26 cellular contexts compared by ENCODE assay signal in the genomic region with DNA sequence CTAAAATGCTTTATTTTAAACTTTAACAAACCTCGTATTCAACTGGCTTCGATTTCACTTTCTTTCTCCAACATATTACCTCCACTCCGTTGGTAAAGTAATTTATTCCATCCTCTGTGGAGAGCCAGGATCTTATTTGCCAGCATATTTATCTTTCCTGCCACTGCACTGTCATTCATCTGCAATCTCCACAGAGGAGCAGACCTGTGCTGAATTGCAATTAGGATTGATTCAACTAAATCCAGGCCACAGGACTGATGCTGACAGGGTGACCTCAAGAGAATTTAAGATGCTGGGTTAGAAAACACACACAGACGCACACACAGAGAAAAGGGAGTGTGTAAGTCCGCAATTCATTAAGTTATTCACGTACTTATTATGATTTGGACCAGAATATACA.
"Had no signal": no experiment of that assay in that cellular context is flagged by ENCODE, and none has a peak within 500 bp of the region (broad histone marks: within the 10 kb centered on the region; RNA-seq: fewer than 3 reads in every experiment).

No MANE protein-coding gene starts in this region.

- H3K36me3 Mint-ChIP-seq: activated naive CD8-positive, alpha-beta T cell treated with anti-CD3 and anti-CD28 coated beads, Interleukin-2, amount 10 ng/mL, durations not matched to agents 7 days and 5 days; WTC11 had no signal

- H3K27me3 ChIP-seq: adrenal gland, body of pancreas, cardiac muscle cell, SJSA1 had no signal

- ATAC-seq: activated CD8-positive, alpha-beta T cell treated with anti-CD3 and anti-CD28 coated beads, Interleukin-2, amount 10 ng/mL, durations not matched to agents 7 days and 5 days; body of pancreas; K562; PC-3; T-helper 17 cell; WTC11 had no signal

- H3K4me1 Mint-ChIP-seq: activated naive CD8-positive, alpha-beta T cell treated with anti-CD3 and anti-CD28 coated beads, Interleukin-2, amount 10 ng/mL, durations not matched to agents 7 days and 5 days; T-helper 17 cell; WTC11 had no signal

- H3K27ac Mint-ChIP-seq: activated CD8-positive, alpha-beta T cell treated with anti-CD3 and anti-CD28 coated beads, Interleukin-2, amount 10 ng/mL, durations not matched to agents 7 days and 5 days; activated naive CD8-positive, alpha-beta T cell treated with anti-CD3 and anti-CD28 coated beads, Interleukin-2, amount 10 ng/mL, durations not matched to agents 7 days and 5 days; T-helper 17 cell; WTC11 had no signal

- H3K27me3 Mint-ChIP-seq: activated naive CD8-positive, alpha-beta T cell treated with anti-CD3 and anti-CD28 coated beads, Interleukin-2, amount 10 ng/mL, durations not matched to agents 7 days and 5 days; T-helper 17 cell had no signal

- H3K4me3 Mint-ChIP-seq: activated CD8-positive, alpha-beta T cell treated with anti-CD3 and anti-CD28 coated beads, Interleukin-2, amount 10 ng/mL, durations not matched to agents 7 days and 5 days; activated naive CD8-positive, alpha-beta T cell treated with anti-CD3 and anti-CD28 coated beads, Interleukin-2, amount 10 ng/mL, durations not matched to agents 7 days and 5 days; T-helper 17 cell; WTC11 had no signal

- H3K36me3 ChIP-seq: adrenal gland, cardiac muscle cell, SJSA1 had no signal

- H3K4me1 ChIP-seq: adrenal gland, body of pancreas, SJSA1 had no signal

- DNase-seq: activated CD4-positive, alpha-beta T cell treated with anti-CD3 and anti-CD28 coated beads for 48 hours; activated CD4-positive, alpha-beta T cell treated with anti-CD3 and anti-CD28 coated beads, Interleukin-2, amount 50 U/mL, for 4 hours; activated CD4-positive, CD25-positive, alpha-beta regulatory T cell treated with anti-CD3 and anti-CD28 coated beads, Interleukin-2, amount 50 U/mL, for 72 hours; activated CD8-positive, alpha-beta memory T cell treated with anti-CD3 and anti-CD28 coated beads, Interleukin-2, amount 50 U/mL, for 48 hours; activated CD8-positive, alpha-beta T cell treated with anti-CD3 and anti-CD28 coated beads, Interleukin-2, amount 10 ng/mL, durations not matched to agents 7 days and 5 days; activated naive CD4-positive, alpha-beta T cell treated with anti-CD3 and anti-CD28 coated beads, Interleukin-2, amount 50 U/mL, for 16 hours; activated naive CD8-positive, alpha-beta T cell treated with anti-CD3 and anti-CD28 coated beads, Interleukin-2, amount 10 ng/mL, durations not matched to agents 7 days and 5 days; activated T-cell treated with anti-CD3 and anti-CD28 coated beads, Interleukin-2, amount 50 U/mL, for 1 hour; adrenal gland; body of pancreas; Karpas-422; MM.1S; NCI-H1105; NCI-H1436; NCI-H187 treated with DMSO at 0.1 percent for 48 hours; NCI-H2081 treated with DMSO at 0.1 percent for 48 hours; NCI-H226; NCI-H510A; PC-3; SHP77; T-helper 17 cell; T-helper 9 cell had no signal

- H3K4me3 ChIP-seq: adrenal gland, body of pancreas, cardiac muscle cell, K562, SJSA1 had no signal

- H3K27ac ChIP-seq: adrenal gland, body of pancreas, cardiac muscle cell, SJSA1 had no signal

- H3K9me3 ChIP-seq: adrenal gland, body of pancreas, SJSA1 had no signal

- H3K9me3 Mint-ChIP-seq: WTC11 had no signal
